ENCODE assay signal across 1 cellular context in the genomic region with DNA sequence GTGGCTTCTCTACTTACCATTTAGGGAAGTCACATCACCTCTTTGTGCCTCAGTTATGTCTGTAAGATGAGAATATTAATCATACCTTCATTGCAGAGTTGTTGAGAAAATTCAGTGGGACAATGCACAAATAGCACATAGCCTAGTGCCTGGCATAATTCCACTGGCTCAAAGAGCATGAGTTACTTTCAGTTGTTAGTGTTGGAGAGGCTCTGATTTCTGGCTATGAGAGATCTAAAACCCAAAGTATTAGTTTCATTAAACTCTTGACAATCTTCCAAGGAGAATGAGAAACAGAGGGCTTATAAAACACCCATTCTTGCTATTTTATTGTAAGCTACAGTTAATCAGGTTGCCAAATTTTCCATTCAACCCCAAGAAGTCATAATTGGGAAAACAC.
TF ChIP-seq lines count a peak whose summit lies in the region.

No MANE protein-coding gene starts in this region.

TF ChIP-seq in liver, 16 proteins besides CTCF, POLR2A, EP300 and RAD21 (continued from another document):
- TF ChIP-seq, protein P1, sequence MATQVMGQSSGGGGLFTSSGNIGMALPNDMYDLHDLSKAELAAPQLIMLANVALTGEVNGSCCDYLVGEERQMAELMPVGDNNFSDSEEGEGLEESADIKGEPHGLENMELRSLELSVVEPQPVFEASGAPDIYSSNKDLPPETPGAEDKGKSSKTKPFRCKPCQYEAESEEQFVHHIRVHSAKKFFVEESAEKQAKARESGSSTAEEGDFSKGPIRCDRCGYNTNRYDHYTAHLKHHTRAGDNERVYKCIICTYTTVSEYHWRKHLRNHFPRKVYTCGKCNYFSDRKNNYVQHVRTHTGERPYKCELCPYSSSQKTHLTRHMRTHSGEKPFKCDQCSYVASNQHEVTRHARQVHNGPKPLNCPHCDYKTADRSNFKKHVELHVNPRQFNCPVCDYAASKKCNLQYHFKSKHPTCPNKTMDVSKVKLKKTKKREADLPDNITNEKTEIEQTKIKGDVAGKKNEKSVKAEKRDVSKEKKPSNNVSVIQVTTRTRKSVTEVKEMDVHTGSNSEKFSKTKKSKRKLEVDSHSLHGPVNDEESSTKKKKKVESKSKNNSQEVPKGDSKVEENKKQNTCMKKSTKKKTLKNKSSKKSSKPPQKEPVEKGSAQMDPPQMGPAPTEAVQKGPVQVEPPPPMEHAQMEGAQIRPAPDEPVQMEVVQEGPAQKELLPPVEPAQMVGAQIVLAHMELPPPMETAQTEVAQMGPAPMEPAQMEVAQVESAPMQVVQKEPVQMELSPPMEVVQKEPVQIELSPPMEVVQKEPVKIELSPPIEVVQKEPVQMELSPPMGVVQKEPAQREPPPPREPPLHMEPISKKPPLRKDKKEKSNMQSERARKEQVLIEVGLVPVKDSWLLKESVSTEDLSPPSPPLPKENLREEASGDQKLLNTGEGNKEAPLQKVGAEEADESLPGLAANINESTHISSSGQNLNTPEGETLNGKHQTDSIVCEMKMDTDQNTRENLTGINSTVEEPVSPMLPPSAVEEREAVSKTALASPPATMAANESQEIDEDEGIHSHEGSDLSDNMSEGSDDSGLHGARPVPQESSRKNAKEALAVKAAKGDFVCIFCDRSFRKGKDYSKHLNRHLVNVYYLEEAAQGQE (IDR thresholded peaks at IDR 0.05), result no peak
